In genomic region chr17:27518750-27519521, GRCh38 we compare ENCODE assay signal across 1 cellular context.
TF ChIP-seq lines count a peak whose summit lies in the region.

No MANE protein-coding gene starts in this region.

TF ChIP-seq in IMR-90, 13 proteins besides CTCF, POLR2A, EP300 and RAD21:
- TF ChIP-seq MAFK (IDR thresholded peaks at IDR 0.05; ENCODE audit: low read depth, low read length) (no peak), CEBPB (IDR thresholded peaks at IDR 0.05; ENCODE audit: low read depth, low read length) (no peak), FOS (IDR thresholded peaks at IDR 0.05; ENCODE audit: low read depth, low read length) (no peak), NFE2L2 (IDR thresholded peaks at IDR 0.05; ENCODE audit: low read depth, low read length) (no peak), RFX5 (IDR thresholded peaks at IDR 0.05; ENCODE audit: low read depth, low read length) (no peak), CHD1 (IDR thresholded peaks at IDR 0.05; ENCODE audit: low read depth, low read length) (no peak), SMC3 (IDR thresholded peaks at IDR 0.05; ENCODE audit: low read depth, low read length) (no peak), MXI1 (IDR thresholded peaks at IDR 0.05; ENCODE audit: borderline replicate concordance, low read depth, low read length) (no peak), BHLHE40 (IDR thresholded peaks at IDR 0.05; ENCODE audit: low read depth, low read length) (no peak), ELK1 (IDR thresholded peaks at IDR 0.05; ENCODE audit: borderline replicate concordance, low read depth, low read length) (no peak), RCOR1 (IDR thresholded peaks at IDR 0.05; ENCODE audit: insufficient replicate concordance, low read length) (no peak), MAZ (IDR thresholded peaks at IDR 0.05; ENCODE audit: borderline replicate concordance, low read depth, low read length) (no peak)
